In the genomic region with DNA sequence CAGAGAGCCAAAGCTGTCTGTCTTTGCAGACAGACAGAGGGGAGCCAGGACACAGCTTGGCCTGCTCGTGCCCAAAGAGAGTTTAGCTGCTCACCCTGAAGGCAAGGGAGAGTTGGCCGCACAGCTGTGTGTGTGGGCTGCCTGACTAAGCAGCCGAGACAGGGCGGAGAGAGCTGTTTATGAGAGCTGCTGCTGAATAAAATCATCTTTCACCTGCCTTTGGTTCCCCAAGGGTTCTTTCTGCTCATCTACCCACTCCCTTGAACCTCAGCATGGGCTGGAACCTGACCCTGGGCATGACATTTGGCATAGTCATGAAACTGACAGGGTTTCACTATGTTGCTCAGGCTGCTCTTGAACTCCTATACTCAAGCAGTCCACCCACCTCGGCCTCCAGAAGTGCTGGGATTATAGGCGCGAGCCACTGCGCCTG, we compare ENCODE assay signal across 10 cellular contexts.
A peak's percentile ranks its signal among the peaks of the same experiment; 100 is the strongest.
DNase-seq lines count a peak whose midpoint lies in the region; ATAC-seq and TF ChIP-seq lines count a peak whose summit lies in the region.
"Had no signal": no experiment of that assay in that cellular context is flagged by ENCODE, and none has a peak within 500 bp of the region (broad histone marks: within the 10 kb centered on the region; RNA-seq: fewer than 3 reads in every experiment).

No MANE protein-coding gene starts in this region.

- CTCF ChIA-PET in CD8-positive, alpha-beta T cell (lab: Charles Lee): interaction anchor here (1.1 kb wide), 1 partner anchor 84 kb away, joined by 3 read pairs; no protein-coding TSS in a partner anchor

- no peak for TF ChIP-seq CTCF in glutamatergic neuron (IDR thresholded peaks at IDR 0.05; ENCODE audit: partially characterized antibody, unreplicated experiment)
- TF ChIP-seq CTCF in Peyer's patch (IDR thresholded peaks at IDR 0.05): no peak
- TF ChIP-seq CTCF in spleen (IDR thresholded peaks at IDR 0.05 in 8 of 11, conservative IDR thresholded peaks at IDR 0.05 in 3 of 11): no peak
- no peak for TF ChIP-seq CTCF in CD8-positive, alpha-beta T cell (IDR thresholded peaks at IDR 0.05)

- no peaks in the 10 kb centered on the region for H3K4me1 ChIP-seq in Peyer's patch
- H3K4me1 ChIP-seq in spleen: no peaks in the 10 kb centered on the region
- no peaks in the 10 kb centered on the region for H3K4me1 ChIP-seq in CD8-positive, alpha-beta T cell (ENCODE audit: insufficient read depth, low read length)

- WGBS in spleen, 5 donors: 69 to 73% (median 71%) methylated on average over 8 of the region's 8 CpGs

- peak; percentile 16 for DNase-seq in occipital lobe (lab: John Stamatoyannopoulos, UW)
- DNase-seq in glutamatergic neuron: no peak
- DNase-seq in Peyer's patch: no peak
- DNase-seq in spleen: no peak
- no peak for DNase-seq in CD8-positive, alpha-beta T cell
- DNase-seq: kidney had no signal

- no peaks in the 10 kb centered on the region for H3K4me1 Mint-ChIP-seq in glutamatergic neuron (ENCODE audit: low read depth, unreplicated experiment)
- peaks cover 2% of the 10 kb centered on the region for H3K4me1 Mint-ChIP-seq in CD8-positive, alpha-beta T cell (ENCODE audit: low read depth)

- no peaks in the 10 kb centered on the region for H3K9me3 Mint-ChIP-seq in glutamatergic neuron (ENCODE audit: unreplicated experiment)
- no peaks in the 10 kb centered on the region for H3K9me3 Mint-ChIP-seq in CD8-positive, alpha-beta T cell
- H3K9me3 Mint-ChIP-seq: activated naive CD4-positive, alpha-beta T cell treated with anti-CD3 and anti-CD28 coated beads, Interleukin-2, amount 50 U/mL, for 24 hours had no signal

- no peaks in the 10 kb centered on the region for H3K36me3 Mint-ChIP-seq in glutamatergic neuron (ENCODE audit: unreplicated experiment)
- no peaks in the 10 kb centered on the region for H3K36me3 Mint-ChIP-seq in CD8-positive, alpha-beta T cell
- H3K36me3 Mint-ChIP-seq: activated naive CD4-positive, alpha-beta T cell treated with anti-CD3 and anti-CD28 coated beads, Interleukin-2, amount 50 U/mL, for 24 hours had no signal

- H3K4me3 ChIP-seq in Peyer's patch: no peak overlapping the region
- H3K4me3 ChIP-seq in spleen: no peak overlapping the region
- H3K4me3 ChIP-seq in CD8-positive, alpha-beta T cell (ENCODE audit: low read depth, low read length): no peak overlapping the region

- TF ChIP-seq POLR2A in Peyer's patch (IDR thresholded peaks at IDR 0.05) (no peak), spleen (IDR thresholded peaks at IDR 0.05) (no peak)

- POLR2A ChIA-PET in CD8-positive, alpha-beta T cell (lab: Charles Lee): no interaction called here

- peak; percentile 79 for ATAC-seq in GM19328 (IDR thresholded peaks at IDR 0.05; ENCODE audit: unreplicated experiment)
- ATAC-seq in HG02973 (IDR thresholded peaks at IDR 0.05; ENCODE audit: unreplicated experiment): peak; percentile 64
- no peak for ATAC-seq in CD8-positive, alpha-beta T cell

- H3K36me3 ChIP-seq in Peyer's patch: no peaks in the 10 kb centered on the region
- H3K36me3 ChIP-seq in spleen: no peaks in the 10 kb centered on the region
- H3K36me3 ChIP-seq in CD8-positive, alpha-beta T cell (ENCODE audit: insufficient read depth, low read length): no peaks in the 10 kb centered on the region

- peaks cover 2% of the 10 kb centered on the region for H3K27me3 Mint-ChIP-seq in glutamatergic neuron (ENCODE audit: unreplicated experiment)
- no peaks in the 10 kb centered on the region for H3K27me3 Mint-ChIP-seq in CD8-positive, alpha-beta T cell (ENCODE audit: low read depth)
- H3K27me3 Mint-ChIP-seq: activated naive CD4-positive, alpha-beta T cell treated with anti-CD3 and anti-CD28 coated beads, Interleukin-2, amount 50 U/mL, for 24 hours had no signal

- H3K9me3 ChIP-seq in Peyer's patch: no peaks in the 10 kb centered on the region
- H3K9me3 ChIP-seq in spleen: peaks cover 0 to 3% (median 0%) of the 10 kb centered on the region in 8 donors
- H3K9me3 ChIP-seq in CD8-positive, alpha-beta T cell (ENCODE audit: low read length): no peaks in the 10 kb centered on the region

- intact Hi-C loops in spleen (cut with DNase I; ENCODE audit: low total_unique reads): no loop called here
- intact Hi-C loops in CD8-positive, alpha-beta T cell (cut with DNase I, micrococcal nuclease): no loop called here

- no peaks in the 10 kb centered on the region for H3K27me3 ChIP-seq in Peyer's patch
- H3K27me3 ChIP-seq in spleen (replicated peaks in 1 of 7): no peaks in the 10 kb centered on the region
- H3K27me3 ChIP-seq in CD8-positive, alpha-beta T cell (ENCODE audit: insufficient read depth, low read length): no peaks in the 10 kb centered on the region

- H3K27ac ChIP-seq in angular gyrus (ENCODE audit: low read depth, low read length) (peak overlapping the region; percentile 50), Peyer's patch (no peak overlapping the region), spleen (no peak overlapping the region)
- no peak overlapping the region for H3K27ac ChIP-seq in CD8-positive, alpha-beta T cell (ENCODE audit: low read depth, low read length)

- no peak overlapping the region for H3K27ac Mint-ChIP-seq in glutamatergic neuron (ENCODE audit: unreplicated experiment)
- H3K27ac Mint-ChIP-seq in CD8-positive, alpha-beta T cell: no peak overlapping the region
- H3K27ac Mint-ChIP-seq: activated naive CD4-positive, alpha-beta T cell treated with anti-CD3 and anti-CD28 coated beads, Interleukin-2, amount 50 U/mL, for 24 hours had no signal

- no peak overlapping the region for H3K4me3 Mint-ChIP-seq in glutamatergic neuron (ENCODE audit: unreplicated experiment)
- H3K4me3 Mint-ChIP-seq in CD8-positive, alpha-beta T cell: no peak overlapping the region
- H3K4me3 Mint-ChIP-seq: activated naive CD4-positive, alpha-beta T cell treated with anti-CD3 and anti-CD28 coated beads, Interleukin-2, amount 50 U/mL, for 24 hours had no signal
